ENCODE assay signal across 15 cellular contexts in the genomic region with DNA sequence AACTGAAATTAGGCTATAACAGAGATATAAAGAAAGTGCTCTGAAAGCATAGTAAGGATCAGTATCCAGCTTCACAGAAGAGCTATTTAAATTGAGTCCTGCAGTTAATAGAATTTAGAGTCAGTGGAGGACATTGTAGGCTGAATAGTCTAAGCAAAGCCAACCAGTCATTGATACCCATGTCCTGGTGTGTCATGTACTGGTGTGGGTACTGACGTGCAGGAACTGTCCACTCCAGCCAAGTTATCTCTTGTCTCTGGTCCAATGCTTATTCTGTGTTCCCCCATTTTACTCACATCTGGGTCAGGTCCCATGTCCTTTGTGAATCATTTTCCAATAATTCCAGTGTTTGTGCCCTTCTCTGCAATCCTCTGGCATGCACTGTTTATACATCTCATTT.
DNase-seq lines count a peak whose midpoint lies in the region; ATAC-seq, FAIRE-seq and TF ChIP-seq lines count a peak whose summit lies in the region.
"Had no signal": no experiment of that assay in that cellular context is flagged by ENCODE, and none has a peak within 500 bp of the region (broad histone marks: within the 10 kb centered on the region; RNA-seq: fewer than 3 reads in every experiment).

No MANE protein-coding gene starts in this region.

- no peaks in the 10 kb centered on the region for H3K4me1 Mint-ChIP-seq in activated B cell treated with CpG ODN at 0.5 μM for 24 hours
- H3K4me1 Mint-ChIP-seq in neural progenitor cell = peaks cover 36% of the 10 kb centered on the region

- intact Hi-C loops in activated B cell treated with CpG ODN at 0.5 μM for 24 hours (cut with micrococcal nuclease) = no loop called here

- no peak overlapping the region for H3K4me3 Mint-ChIP-seq in activated B cell treated with CpG ODN at 0.5 μM for 24 hours
- no peak overlapping the region for H3K4me3 Mint-ChIP-seq in neural progenitor cell
- H3K4me3 Mint-ChIP-seq: activated CD8-positive, alpha-beta T cell treated with anti-CD3 and anti-CD28 coated beads for 36 hours; stimulated activated naive CD8-positive, alpha-beta T cell treated with anti-CD3 and anti-CD28 coated beads, Interleukin-15, amount 100 ng/mL, for 72 hours had no signal

- CTCF ChIA-PET in activated B cell treated with CpG ODN at 0.5 μM for 24 hours (lab: Charles Lee) = interaction anchor here (1.5 kb wide), 1 partner anchor 196 kb away, joined by 6 read pairs; no protein-coding TSS in a partner anchor

- ATAC-seq in activated B cell treated with CpG ODN at 0.5 μM for 24 hours (ENCODE audit: low read depth) = no peak
- ATAC-seq in activated CD4-positive, CD25-positive, alpha-beta regulatory T cell treated with anti-CD3 and anti-CD28 coated beads, Interleukin-2, amount 50 U/mL, for 24 hours = no peak
- ATAC-seq: activated CD8-positive, alpha-beta T cell treated with anti-CD3 and anti-CD28 coated beads for 36 hours; stimulated activated naive CD8-positive, alpha-beta T cell treated with anti-CD3 and anti-CD28 coated beads, Interleukin-15, amount 100 ng/mL, for 72 hours had no signal

- POLR2A ChIA-PET in activated B cell treated with CpG ODN at 0.5 μM for 24 hours (lab: Charles Lee) = no interaction called here

- peak overlapping the region; percentile 25 for H3K27ac Mint-ChIP-seq in activated B cell treated with CpG ODN at 0.5 μM for 24 hours
- peak overlapping the region; percentile 38 for H3K27ac Mint-ChIP-seq in neural progenitor cell
- H3K27ac Mint-ChIP-seq: stimulated activated naive CD8-positive, alpha-beta T cell treated with anti-CD3 and anti-CD28 coated beads, Interleukin-15, amount 100 ng/mL, for 72 hours had no signal

- no peak overlapping the region for H3K4me2 ChIP-seq in neural progenitor cell

- no peak overlapping the region for H3K9ac ChIP-seq in neural progenitor cell

- peaks cover 6% of the 10 kb centered on the region for H3K79me2 ChIP-seq in neural progenitor cell (ENCODE audit: low read depth)

- no peak overlapping the region for H3K27ac ChIP-seq in neural progenitor cell

- no peak for FAIRE-seq in HTR-8/SVneo (lab: Jason Lieb, UNC)

- H3K27me3 Mint-ChIP-seq in activated B cell treated with CpG ODN at 0.5 μM for 24 hours (no peaks in the 10 kb centered on the region), neural progenitor cell (ENCODE audit: insufficient read depth, low read depth) (no peaks in the 10 kb centered on the region)
- H3K27me3 Mint-ChIP-seq: activated CD8-positive, alpha-beta T cell treated with anti-CD3 and anti-CD28 coated beads for 36 hours; stimulated activated naive CD8-positive, alpha-beta T cell treated with anti-CD3 and anti-CD28 coated beads, Interleukin-15, amount 100 ng/mL, for 72 hours had no signal

- H2AFZ ChIP-seq in neural progenitor cell (replicated peaks) = no peak overlapping the region

- H3K4me3 ChIP-seq in neural progenitor cell = no peak overlapping the region
- H3K4me3 ChIP-seq: ovary had no signal

- peaks cover 23% of the 10 kb centered on the region for H3F3A ChIP-seq in neural progenitor cell (ENCODE audit: low read depth)

- no peaks in the 10 kb centered on the region for H3K9me3 Mint-ChIP-seq in activated B cell treated with CpG ODN at 0.5 μM for 24 hours
- H3K9me3 Mint-ChIP-seq in neural progenitor cell = no peaks in the 10 kb centered on the region
- H3K9me3 Mint-ChIP-seq: activated CD8-positive, alpha-beta T cell treated with anti-CD3 and anti-CD28 coated beads for 36 hours; stimulated activated naive CD8-positive, alpha-beta T cell treated with anti-CD3 and anti-CD28 coated beads, Interleukin-15, amount 100 ng/mL, for 72 hours had no signal

- no peaks in the 10 kb centered on the region for H3K27me3 ChIP-seq in neural progenitor cell
- H3K27me3 ChIP-seq: ovary had no signal

- peaks cover 39% of the 10 kb centered on the region for H3K36me3 ChIP-seq in neural progenitor cell
- H3K36me3 ChIP-seq: ovary had no signal

- H3K36me3 Mint-ChIP-seq in activated B cell treated with CpG ODN at 0.5 μM for 24 hours (ENCODE audit: low read depth) = peaks cover 84% of the 10 kb centered on the region
- peaks cover 48% of the 10 kb centered on the region for H3K36me3 Mint-ChIP-seq in neural progenitor cell

- H3K9me3 ChIP-seq in neural progenitor cell (ENCODE audit: low read depth) = no peaks in the 10 kb centered on the region
- H3K9me3 ChIP-seq: ovary had no signal

- DNase-seq in AG08396 (ENCODE audit: low spot score) (peak; percentile 12), activated B cell treated with CpG ODN at 0.5 μM for 24 hours (no peak), fibroblast of peridontal ligament (ENCODE audit: extremely low read depth) (peak; percentile 10), neural progenitor cell (ENCODE audit: low spot score) (no peak), NK-92 (lab: John Stamatoyannopoulos, UW; ENCODE audit: unreplicated experiment) (no peak), GOT3 (lab: John Stamatoyannopoulos, UW) (no peak), HTR-8/SVneo (ENCODE audit: insufficient read length, low spot score) (no peak)
- DNase-seq: activated CD8-positive, alpha-beta T cell treated with anti-CD3 and anti-CD28 coated beads for 36 hours; activated effector memory CD4-positive, alpha-beta T cell treated with anti-CD3 and anti-CD28 coated beads, Interleukin-2, amount 50 U/mL, for 16 hours; glutamatergic neuron; NCI-H1930; NCI-H510A treated with DMSO at 0.1 percent for 48 hours; ovary; stimulated activated naive CD8-positive, alpha-beta T cell treated with anti-CD3 and anti-CD28 coated beads, Interleukin-15, amount 100 ng/mL, for 72 hours had no signal

- TF ChIP-seq CTCF in activated B cell treated with CpG ODN at 0.5 μM for 24 hours (IDR thresholded peaks at IDR 0.05) (no peak), neural progenitor cell (IDR thresholded peaks at IDR 0.05) (no peak)

- H4K20me1 ChIP-seq in neural progenitor cell (ENCODE audit: low read depth) = peaks cover 8% of the 10 kb centered on the region

- H3K4me1 ChIP-seq in neural progenitor cell = peaks cover 28% of the 10 kb centered on the region

Comparison
In these comparisons a context has a peak if more than half of its experiments do, and no peak if none do; other contexts are left out.
1. DNase-seq: peak in AG08396 (single experiment) and fibroblast of peridontal ligament (single experiment); none in activated B cell treated with CpG ODN at 0.5 μM for 24 hours (single experiment), neural progenitor cell (single experiment), NK-92 (single experiment), GOT3 (single experiment) and HTR-8/SVneo (single experiment).